In genomic region chr9:71911908-71912325, GRCh38 we compare ENCODE assay signal across 8 cellular contexts. TPM values are rescaled to one million over a fixed set of nuclear protein-coding genes. Genes with fewer than 3 reads are reported as not detected.
DNase-seq lines count a peak whose midpoint lies in the region; ATAC-seq and TF ChIP-seq lines count a peak whose summit lies in the region.

No MANE protein-coding gene starts in this region.

- H3K9me3 ChIP-seq in CD8-positive, alpha-beta T cell (ENCODE audit: low read length), result no peaks in the 10 kb centered on the region
- no peaks in the 10 kb centered on the region for H3K9me3 ChIP-seq in OCI-LY1 (ENCODE audit: low read length)
- H3K9me3 ChIP-seq in neural progenitor cell (ENCODE audit: low read depth), result no peaks in the 10 kb centered on the region

- peak overlapping the region; percentile 96 for H3K27ac Mint-ChIP-seq in CD8-positive, alpha-beta T cell
- H3K27ac Mint-ChIP-seq in endothelial cell (ENCODE audit: unreplicated experiment), result peak overlapping the region; percentile 97
- peak overlapping the region; percentile 100 for H3K27ac Mint-ChIP-seq in neural progenitor cell

- H3K27ac ChIP-seq in CD8-positive, alpha-beta T cell (ENCODE audit: low read depth, low read length), result peak overlapping the region; percentile 63
- peak overlapping the region; percentile 74 for H3K27ac ChIP-seq in OCI-LY1 (ENCODE audit: low read depth, low read length, poor library complexity, severe bottlenecking)
- peak overlapping the region; percentile 90 for H3K27ac ChIP-seq in neural progenitor cell

- H3K27me3 ChIP-seq in CD8-positive, alpha-beta T cell (ENCODE audit: insufficient read depth, low read length), result no peaks in the 10 kb centered on the region
- H3K27me3 ChIP-seq in OCI-LY1 (ENCODE audit: insufficient read depth, low read length) (no peaks in the 10 kb centered on the region), neural progenitor cell (no peaks in the 10 kb centered on the region)

- peak overlapping the region; percentile 83 for H3K9ac ChIP-seq in OCI-LY1 (ENCODE audit: low read length)
- H3K9ac ChIP-seq in neural progenitor cell, result peak overlapping the region; percentile 53

- no peaks in the 10 kb centered on the region for H3K27me3 Mint-ChIP-seq in CD8-positive, alpha-beta T cell (ENCODE audit: low read depth)
- peaks cover 11% of the 10 kb centered on the region for H3K27me3 Mint-ChIP-seq in endothelial cell (ENCODE audit: unreplicated experiment)
- H3K27me3 Mint-ChIP-seq in neural progenitor cell (ENCODE audit: insufficient read depth, low read depth), result peaks cover 9% of the 10 kb centered on the region

- peak overlapping the region; percentile 99 for H3K4me3 Mint-ChIP-seq in CD8-positive, alpha-beta T cell
- H3K4me3 Mint-ChIP-seq in endothelial cell (ENCODE audit: unreplicated experiment) (peak overlapping the region; percentile 100), neural progenitor cell (peak overlapping the region; percentile 100)

- peaks cover 26% of the 10 kb centered on the region for H3K4me1 ChIP-seq in CD8-positive, alpha-beta T cell (ENCODE audit: insufficient read depth, low read length)
- H3K4me1 ChIP-seq in OCI-LY1 (ENCODE audit: insufficient read depth, low read length, severe bottlenecking) (peaks cover 43% of the 10 kb centered on the region), neural progenitor cell (peaks cover 22% of the 10 kb centered on the region)

- no peaks in the 10 kb centered on the region for H3K9me3 Mint-ChIP-seq in CD8-positive, alpha-beta T cell
- H3K9me3 Mint-ChIP-seq in endothelial cell (ENCODE audit: unreplicated experiment) (no peaks in the 10 kb centered on the region), neural progenitor cell (peaks cover 2% of the 10 kb centered on the region)

- no peaks in the 10 kb centered on the region for H3K36me3 ChIP-seq in CD8-positive, alpha-beta T cell (ENCODE audit: insufficient read depth, low read length)
- H3K36me3 ChIP-seq in OCI-LY1 (ENCODE audit: insufficient read depth, low read length) (no peaks in the 10 kb centered on the region), neural progenitor cell (no peaks in the 10 kb centered on the region)

- no peaks in the 10 kb centered on the region for H3K9me2 ChIP-seq in OCI-LY1 (ENCODE audit: low read depth, low read length)

- H3K36me3 Mint-ChIP-seq in CD8-positive, alpha-beta T cell, result peaks cover 19% of the 10 kb centered on the region
- H3K36me3 Mint-ChIP-seq in endothelial cell (ENCODE audit: low read depth, unreplicated experiment) (peaks cover 6% of the 10 kb centered on the region), neural progenitor cell (peaks cover 4% of the 10 kb centered on the region)

- H2AFZ ChIP-seq in OCI-LY1 (ENCODE audit: low read length) (no peak overlapping the region), neural progenitor cell (replicated peaks) (peak overlapping the region; percentile 30)

- peak overlapping the region; percentile 80 for H3K4me2 ChIP-seq in OCI-LY1 (ENCODE audit: low read length)
- H3K4me2 ChIP-seq in neural progenitor cell, result peak overlapping the region; percentile 96

- peaks cover 82% of the 10 kb centered on the region for H3K79me2 ChIP-seq in OCI-LY1 (ENCODE audit: insufficient read depth, low read length)
- peaks cover 92% of the 10 kb centered on the region for H3K79me2 ChIP-seq in neural progenitor cell (ENCODE audit: low read depth)

- TF ChIP-seq CTCF in CD8-positive, alpha-beta T cell (IDR thresholded peaks at IDR 0.05), result no peak
- TF ChIP-seq CTCF in OCI-LY1 (IDR thresholded peaks at IDR 0.05; ENCODE audit: low read length) (no peak), endothelial cell (IDR thresholded peaks at IDR 0.05; ENCODE audit: unreplicated experiment) (no peak), neural progenitor cell (IDR thresholded peaks at IDR 0.05) (no peak)

- no peak for DNase-seq in CD8-positive, alpha-beta T cell
- DNase-seq in endothelial cell (ENCODE audit: low spot score) (no peak), neural progenitor cell (ENCODE audit: low spot score) (no peak), NCI-H1417 treated with DMSO at 0.1 percent for 48 hours (lab: John Stamatoyannopoulos, UW) (no peak), NCI-H1694 (lab: John Stamatoyannopoulos, UW) (no peak)

- H4K20me1 ChIP-seq in OCI-LY1 (ENCODE audit: insufficient read depth, low read length), result no peaks in the 10 kb centered on the region
- H4K20me1 ChIP-seq in neural progenitor cell (ENCODE audit: low read depth), result peaks cover 32% of the 10 kb centered on the region

- CTCF ChIA-PET in CD8-positive, alpha-beta T cell (lab: Charles Lee), result interaction anchor here (0.9 to 1.5 kb wide), 4 partner anchors 12 to 93 kb away, joined by 4 to 9 read pairs (median 4); no protein-coding TSS in a partner anchor

- POLR2A ChIA-PET in CD8-positive, alpha-beta T cell (lab: Charles Lee), result interaction anchor here (0.9 to 2.2 kb wide), 8 partner anchors 8 to 144 kb away, joined by 3 to 11 read pairs (median 6); partner anchors contain the start of gene CEMIP2

- no peak for ATAC-seq in CD8-positive, alpha-beta T cell
- no peak for ATAC-seq in HG03571 (IDR thresholded peaks at IDR 0.05; ENCODE audit: unreplicated experiment)
- no peak for ATAC-seq in HG02623 (IDR thresholded peaks at IDR 0.05; ENCODE audit: unreplicated experiment)

- H3F3A ChIP-seq in OCI-LY1 (ENCODE audit: insufficient read depth, low read length) (no peaks in the 10 kb centered on the region), neural progenitor cell (ENCODE audit: low read depth) (peaks cover 35% of the 10 kb centered on the region)

- H3K4me1 Mint-ChIP-seq in CD8-positive, alpha-beta T cell (ENCODE audit: low read depth), result peaks cover 72% of the 10 kb centered on the region
- H3K4me1 Mint-ChIP-seq in endothelial cell (ENCODE audit: unreplicated experiment) (peaks cover 44% of the 10 kb centered on the region), neural progenitor cell (peaks cover 39% of the 10 kb centered on the region)

- intact Hi-C loops in CD8-positive, alpha-beta T cell (cut with DNase I, micrococcal nuclease), result loop anchor here (1.0 to 5.0 kb wide), 10 partner anchors 14 to 1500 kb away; partner anchors contain the start of genes CEMIP2 (in 1 of the 2), KLF9 (in 1 of the 2) and ZFAND5 (in 1 of the 2)

- H3K4me3 ChIP-seq in CD8-positive, alpha-beta T cell (ENCODE audit: low read depth, low read length), result peak overlapping the region; percentile 80
- H3K4me3 ChIP-seq in OCI-LY1 (ENCODE audit: low read depth, low read length, poor library complexity, severe bottlenecking), result peak overlapping the region; percentile 83
- peak overlapping the region; percentile 80 for H3K4me3 ChIP-seq in neural progenitor cell

RNA-seq across cellular contexts. Expression of gene C9orf85, which starts 0.5 kb away (rescaled TPM):
- 1 to 10 TPM; 3.1 to 4.0 TPM for total RNA-seq in CD8-positive, alpha-beta T cell
- total RNA-seq in endothelial cell (ENCODE audit: unreplicated experiment) (12.2 TPM), neural progenitor cell (ENCODE audit: low replicate concordance) (11.4 and 29.3 TPM in 2 replicates)

RNA-seq across cellular contexts. Expression of gene ABHD17B, which starts 0.9 kb away (rescaled TPM):
- 10 to 100 TPM; 31.5 to 33.7 TPM for total RNA-seq in CD8-positive, alpha-beta T cell
- total RNA-seq in endothelial cell (ENCODE audit: unreplicated experiment) (32.6 TPM), neural progenitor cell (ENCODE audit: low replicate concordance) (86.5 and 96.6 TPM in 2 replicates)
